Comparison of ENCODE assay signal across 15 cellular contexts in genomic region chr9:128768581-128768980, GRCh38. TPM values are rescaled to one million over a fixed set of nuclear protein-coding genes. Genes with fewer than 3 reads are reported as not detected.
DNase-seq lines count a peak whose midpoint lies in the region; ATAC-seq and TF ChIP-seq lines count a peak whose summit lies in the region.
"Had no signal": no experiment of that assay in that cellular context is flagged by ENCODE, and none has a peak within 500 bp of the region (broad histone marks: within the 10 kb centered on the region; RNA-seq: fewer than 3 reads in every experiment).

No MANE protein-coding gene starts in this region.

- TF ChIP-seq CTCF in endodermal cell (conservative IDR thresholded peaks at IDR 0.05): no peak

- no peak overlapping the region for H3K4me3 Mint-ChIP-seq in stimulated activated naive CD8-positive, alpha-beta T cell treated with anti-CD3 and anti-CD28 coated beads, Interleukin-15, amount 100 ng/mL, for 72 hours
- H3K4me3 Mint-ChIP-seq in T-helper 17 cell (peak overlapping the region; percentile 31), endodermal cell (no peak overlapping the region)

- WGBS in endodermal cell (ENCODE audit: insufficient coverage in 1 of 2, insufficient read length in 1 of 2), 2 experiments: 94% methylated on average over 6 of the region's 6 CpGs; no CpG with 5 or more reads in 1 of the 2 experiments

- H3K9me2 ChIP-seq in Karpas-422 (replicated peaks; ENCODE audit: insufficient read depth, low read length): no peaks in the 10 kb centered on the region

- no peaks in the 10 kb centered on the region for H3K27me3 ChIP-seq in endodermal cell (ENCODE audit: control insufficient read depth, insufficient read depth, low read length, poor library complexity, severe bottlenecking)
- no peaks in the 10 kb centered on the region for H3K27me3 ChIP-seq in Karpas-422 (ENCODE audit: low read length)

- H3K9me3 Mint-ChIP-seq in stimulated activated naive CD8-positive, alpha-beta T cell treated with anti-CD3 and anti-CD28 coated beads, Interleukin-15, amount 100 ng/mL, for 72 hours: no peaks in the 10 kb centered on the region
- H3K9me3 Mint-ChIP-seq in endodermal cell: no peaks in the 10 kb centered on the region

- H3K4me2 ChIP-seq in Karpas-422 (ENCODE audit: low read depth, low read length, poor library complexity, severe bottlenecking): no peak overlapping the region
- H3K4me2 ChIP-seq: A549 had no signal

- no peaks in the 10 kb centered on the region for H3K27me3 Mint-ChIP-seq in stimulated activated naive CD8-positive, alpha-beta T cell treated with anti-CD3 and anti-CD28 coated beads, Interleukin-15, amount 100 ng/mL, for 72 hours
- H3K27me3 Mint-ChIP-seq in T-helper 17 cell (no peaks in the 10 kb centered on the region), endodermal cell (ENCODE audit: insufficient read depth) (no peaks in the 10 kb centered on the region)

- H3K27ac ChIP-seq in endodermal cell (ENCODE audit: low read depth, low read length): no peak overlapping the region
- H3K27ac ChIP-seq in Karpas-422 (ENCODE audit: low read length): no peak overlapping the region
- H3K27ac ChIP-seq: A549 had no signal

- peaks cover 7% of the 10 kb centered on the region for H3K36me3 ChIP-seq in endodermal cell (ENCODE audit: control insufficient read depth, insufficient read depth, low read length)
- H3K36me3 ChIP-seq in Karpas-422 (ENCODE audit: insufficient read depth, low read length): no peaks in the 10 kb centered on the region

- H4K20me1 ChIP-seq in Karpas-422 (ENCODE audit: insufficient read depth, low read depth, low read length): no peaks in the 10 kb centered on the region

- H3K9ac ChIP-seq in endodermal cell (ENCODE audit: extremely low read depth, low read length, poor library complexity, severe bottlenecking): no peak overlapping the region
- no peak overlapping the region for H3K9ac ChIP-seq in Karpas-422 (ENCODE audit: low read length)

- peak overlapping the region; percentile 6 to 69 for H3K27ac Mint-ChIP-seq in stimulated activated naive CD8-positive, alpha-beta T cell treated with anti-CD3 and anti-CD28 coated beads, Interleukin-15, amount 100 ng/mL, for 72 hours
- H3K27ac Mint-ChIP-seq in T-helper 17 cell: peak overlapping the region; percentile 96
- H3K27ac Mint-ChIP-seq in endodermal cell: peak overlapping the region; percentile 64

- DNase-seq in stimulated activated naive CD8-positive, alpha-beta T cell treated with anti-CD3 and anti-CD28 coated beads, Interleukin-15, amount 100 ng/mL, for 72 hours: no peak
- no peak for DNase-seq in stimulated activated naive CD8-positive, alpha-beta T cell treated with anti-CD3 and anti-CD28 coated beads, Interleukin-15, Interleukin-2, amounts not matched to agents 100 U/mL and 50 U/mL, for 24 hours
- no peak for DNase-seq in T-helper 17 cell
- no peak for DNase-seq in endodermal cell
- no peak for DNase-seq in Karpas-422
- DNase-seq: GF-D8; NCI-H1436 treated with DMSO at 0.1 percent for 48 hours; NCI-H2081; NCI-H524; NK-92 treated with Interleukin-12 subunit alpha and Interleukin-12 subunit beta, amount 100 ng/mL, for 24 hours had no signal

- H3K4me3 ChIP-seq in endodermal cell (ENCODE audit: low read length): no peak overlapping the region
- no peak overlapping the region for H3K4me3 ChIP-seq in Karpas-422 (ENCODE audit: low read length)
- H3K4me3 ChIP-seq: A549 had no signal

- H3K4me1 ChIP-seq in endodermal cell (ENCODE audit: control insufficient read depth, insufficient read depth, low read length): no peaks in the 10 kb centered on the region
- peaks cover 15% of the 10 kb centered on the region for H3K4me1 ChIP-seq in Karpas-422 (ENCODE audit: low read length)

- H3K4me1 Mint-ChIP-seq in stimulated activated naive CD8-positive, alpha-beta T cell treated with anti-CD3 and anti-CD28 coated beads, Interleukin-15, amount 100 ng/mL, for 72 hours: peaks cover 41% of the 10 kb centered on the region
- H3K4me1 Mint-ChIP-seq in T-helper 17 cell (peaks cover 25% of the 10 kb centered on the region), endodermal cell (peaks cover 22% of the 10 kb centered on the region)

- peaks cover 33% of the 10 kb centered on the region for H3K79me2 ChIP-seq in Karpas-422 (ENCODE audit: low read length)

- H3K36me3 Mint-ChIP-seq in T-helper 17 cell (ENCODE audit: low read depth) (no peaks in the 10 kb centered on the region), endodermal cell (ENCODE audit: low read depth) (peaks cover 15% of the 10 kb centered on the region)

- H2AFZ ChIP-seq in Karpas-422 (ENCODE audit: low read length): no peak overlapping the region

- H3K9me3 ChIP-seq in T-helper 17 cell (ENCODE audit: control insufficient read depth, low read length, poor library complexity, severe bottlenecking) (no peaks in the 10 kb centered on the region), endodermal cell (ENCODE audit: control insufficient read depth, low read length) (no peaks in the 10 kb centered on the region), Karpas-422 (ENCODE audit: low read length) (no peaks in the 10 kb centered on the region)
- H3K9me3 ChIP-seq: A549 had no signal

- no peak for ATAC-seq in stimulated activated naive CD8-positive, alpha-beta T cell treated with anti-CD3 and anti-CD28 coated beads, Interleukin-15, amount 100 ng/mL, for 72 hours
- no peak for ATAC-seq in stimulated activated naive CD8-positive, alpha-beta T cell treated with anti-CD3 and anti-CD28 coated beads, Interleukin-15, Interleukin-2, amounts not matched to agents 100 U/mL and 50 U/mL, for 24 hours
- ATAC-seq in T-helper 17 cell (no peak), GM21576 (IDR thresholded peaks at IDR 0.05; ENCODE audit: unreplicated experiment) (no peak), HG03342 (IDR thresholded peaks at IDR 0.05; ENCODE audit: unreplicated experiment) (no peak), HG03139 (IDR thresholded peaks at IDR 0.05; ENCODE audit: unreplicated experiment) (no peak)
- ATAC-seq: A549, HepG2 had no signal

RNA-seq across cellular contexts. Expression of gene ZER1, which starts 3.1 kb away (rescaled TPM):
- 10 to 100 TPM; 29.4 to 30.0 TPM for total RNA-seq in T-helper 17 cell
- total RNA-seq in endodermal cell: 10 to 100 TPM; 33.0 to 33.8 TPM
- 23.8 TPM for polyA plus RNA-seq in endodermal cell (2013, experiment 1 of 2)
- polyA plus RNA-seq in endodermal cell (2013, experiment 2 of 2): 22.5 TPM
- 25.4 and 25.6 TPM in 2 replicates for total RNA-seq in Karpas-422 (2014; rRNA removed; shearing (Covaris generic); ENCODE audit: low replicate concordance)

RNA-seq across cellular contexts. Expression of gene TBC1D13, which starts 18.5 kb away (rescaled TPM):
- total RNA-seq in T-helper 17 cell (10 to 100 TPM; 21.6 to 30.8 TPM), endodermal cell (10 to 100 TPM; 30.2 to 34.3 TPM)
- polyA plus RNA-seq in endodermal cell (2013, experiment 1 of 2): 30.9 TPM
- 27.1 TPM for polyA plus RNA-seq in endodermal cell (2013, experiment 2 of 2)
- total RNA-seq in Karpas-422 (2014; rRNA removed; shearing (Covaris generic); ENCODE audit: low replicate concordance): 6.7 and 9.5 TPM in 2 replicates

RNA-seq across cellular contexts. Expression of gene ZDHHC12, which starts 44.7 kb away (rescaled TPM):
- total RNA-seq in T-helper 17 cell (10 to 100 TPM; 23.5 to 26.9 TPM), endodermal cell (10 to 100 TPM; 50.5 to 59.6 TPM)
- 27.6 TPM for polyA plus RNA-seq in endodermal cell (2013, experiment 1 of 2)
- 26.7 TPM for polyA plus RNA-seq in endodermal cell (2013, experiment 2 of 2)
- total RNA-seq in Karpas-422 (2014; rRNA removed; shearing (Covaris generic); ENCODE audit: low replicate concordance): 29.3 and 47.6 TPM in 2 replicates

RNA-seq across cellular contexts. Expression of gene ENDOG, which starts 49.7 kb away (rescaled TPM):
- total RNA-seq in T-helper 17 cell (1 to 10 TPM; 7.7 to 7.8 TPM), endodermal cell (10 to 100 TPM; 15.5 to 15.7 TPM)
- 13.1 TPM for polyA plus RNA-seq in endodermal cell (2013, experiment 1 of 2)
- polyA plus RNA-seq in endodermal cell (2013, experiment 2 of 2): 11.5 TPM
- 17.6 and 60.4 TPM in 2 replicates for total RNA-seq in Karpas-422 (2014; rRNA removed; shearing (Covaris generic); ENCODE audit: low replicate concordance)

Comparison
In these comparisons a context has a peak if more than half of its experiments do, and no peak if none do; other contexts are left out.
1. H3K27ac Mint-ChIP-seq: peak in every context shown above with its lines; median percentile 96 in T-helper 17 cell; 64 in endodermal cell; 38 in stimulated activated naive CD8-positive, alpha-beta T cell treated with anti-CD3 and anti-CD28 coated beads, Interleukin-15, amount 100 ng/mL, for 72 hours.